30 cellular contexts compared by ENCODE assay signal in the genomic region with DNA sequence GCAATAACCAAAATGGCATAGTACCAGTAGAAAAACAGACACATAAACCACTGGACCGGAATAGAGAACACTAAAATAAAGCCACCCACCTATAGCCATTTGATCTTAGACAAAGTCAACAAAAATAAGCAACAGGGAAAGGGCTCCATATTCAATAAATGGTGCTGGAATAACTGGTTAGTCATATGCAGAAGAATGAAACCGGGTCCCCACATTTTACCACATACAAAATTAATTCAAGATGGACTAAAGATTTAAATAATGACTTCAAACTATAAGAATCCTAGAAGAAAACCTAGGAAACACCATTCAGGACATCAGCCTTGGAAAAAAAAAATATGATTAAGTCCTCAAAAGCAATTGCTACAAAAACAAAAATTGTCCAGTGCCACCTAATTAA. TPM values are rescaled to one million over a fixed set of nuclear protein-coding genes. Genes with fewer than 3 reads are reported as not detected.
"Had no signal": no experiment of that assay in that cellular context is flagged by ENCODE, and none has a peak within 500 bp of the region (broad histone marks: within the 10 kb centered on the region; RNA-seq: fewer than 3 reads in every experiment).

No MANE protein-coding gene starts in this region.

- H3K4me1 ChIP-seq: gastroesophageal sphincter, left ventricle myocardium inferior, neural progenitor cell, parathyroid adenoma, psoas muscle, sigmoid colon, uterus had no signal

- H2AFZ ChIP-seq: hepatocyte, neural progenitor cell, parathyroid adenoma had no signal

- H3K9ac ChIP-seq: neural progenitor cell, parathyroid adenoma had no signal

- H3K9me3 ChIP-seq: ascending aorta, gastroesophageal sphincter, psoas muscle, sigmoid colon, uterus had no signal

- H3K4me2 ChIP-seq: hepatocyte, neural progenitor cell had no signal

- H3K27ac ChIP-seq: ascending aorta, gastroesophageal sphincter, hepatocyte, left ventricle myocardium inferior, neural progenitor cell, parathyroid adenoma, psoas muscle, sigmoid colon, uterus, VCaP had no signal

- DNase-seq: activated CD4-positive, alpha-beta T cell treated with anti-CD3 and anti-CD28 coated beads for 4 hours; activated CD4-positive, alpha-beta T cell treated with anti-CD3 and anti-CD28 coated beads, Interleukin-2, amount 50 U/mL, for 4 hours; activated effector memory CD4-positive, alpha-beta T cell treated with Interleukin-2 at 50 U/mL for 16 hours; activated naive CD4-positive, alpha-beta T cell treated with anti-CD3 and anti-CD28 coated beads for 36 hours; activated naive CD8-positive, alpha-beta T cell treated with anti-CD3 and anti-CD28 coated beads for 36 hours; endodermal cell; islet precursor cell; left ventricle myocardium inferior; mesendoderm; natural killer cell; occipital lobe; psoas muscle; sigmoid colon; small intestine; stimulated activated CD4-positive, alpha-beta T cell treated with anti-CD3 and anti-CD28 coated beads, Interleukin-4, amount 100 ng/mL, for 24 hours; stimulated activated naive CD8-positive, alpha-beta T cell treated with anti-CD3 and anti-CD28 coated beads, Interleukin-15, amount 100 ng/mL, for 72 hours; substantia nigra; T-helper 9 cell; uterus had no signal

- H3K4me3 ChIP-seq: ascending aorta, gastroesophageal sphincter, hepatocyte, left ventricle myocardium inferior, lung, neural progenitor cell, psoas muscle, sigmoid colon, uterus had no signal

- ATAC-seq: esophagus mucosa; gastroesophageal sphincter; natural killer cell; psoas muscle; stimulated activated effector memory CD8-positive, alpha-beta T cell treated with anti-CD3 and anti-CD28 coated beads, Interleukin-12 subunit alpha, Interleukin-12 subunit beta, amount 100 ng/mL, for 72 hours; stimulated activated naive CD8-positive, alpha-beta T cell treated with anti-CD3 and anti-CD28 coated beads, Interleukin-15, amount 100 ng/mL, for 72 hours had no signal

- H3K36me3 ChIP-seq: ascending aorta, gastroesophageal sphincter, left ventricle myocardium inferior, sigmoid colon, uterus had no signal

- H3K27me3 ChIP-seq: ascending aorta, gastroesophageal sphincter, hepatocyte, neural progenitor cell, sigmoid colon, uterus had no signal

RNA-seq across cellular contexts. Expression of a gene that starts 30.1 kb away (rescaled TPM):
- total RNA-seq: activated naive CD4-positive, alpha-beta T cell treated with anti-CD3 and anti-CD28 coated beads for 36 hours; activated naive CD8-positive, alpha-beta T cell treated with anti-CD3 and anti-CD28 coated beads for 36 hours; bronchial epithelial cell; mononuclear cell; natural killer cell had no signal
